Comparison of ENCODE assay signal across 31 cellular contexts in genomic region chr1:150753416-150753815, GRCh38. TPM values are rescaled to one million over a fixed set of nuclear protein-coding genes. Genes with fewer than 3 reads are reported as not detected.
"Had no signal": no experiment of that assay in that cellular context is flagged by ENCODE, and none has a peak within 500 bp of the region (broad histone marks: within the 10 kb centered on the region; RNA-seq: fewer than 3 reads in every experiment).

No MANE protein-coding gene starts in this region.

- DNase-seq: activated CD4-positive, alpha-beta T cell treated with anti-CD3 and anti-CD28 coated beads for 36 hours; activated CD4-positive, CD25-positive, alpha-beta regulatory T cell; activated CD8-positive, alpha-beta memory T cell treated with anti-CD3 and anti-CD28 coated beads, Interleukin-2, amount 10 ng/mL, durations not matched to agents 7 days and 5 days; activated CD8-positive, alpha-beta T cell treated with anti-CD3 and anti-CD28 coated beads, Interleukin-2, amount 10 ng/mL, durations not matched to agents 7 days and 5 days; activated effector memory CD4-positive, alpha-beta T cell treated with anti-CD3 and anti-CD28 coated beads, Interleukin-2, amount 50 U/mL, for 16 hours; activated naive CD4-positive, alpha-beta T cell treated with anti-CD3 and anti-CD28 coated beads for 36 hours; activated naive CD8-positive, alpha-beta T cell treated with anti-CD3 and anti-CD28 coated beads, Interleukin-2, amount 10 ng/mL, durations not matched to agents 7 days and 5 days; amniotic stem cell; brain microvascular endothelial cell; esophagus squamous epithelium; foreskin melanocyte; heart right ventricle; left ventricle myocardium superior; naive thymus-derived CD8-positive, alpha-beta T cell; stimulated activated CD4-positive, alpha-beta T cell treated with anti-CD3 and anti-CD28 coated beads, Interleukin-12 subunit alpha, Interleukin-12 subunit beta, amount 100 ng/mL, for 4 hours; stimulated activated CD4-positive, alpha-beta T cell treated with anti-CD3 and anti-CD28 coated beads, Interleukin-4, amount 100 ng/mL, for 24 hours; stomach; T-helper 1 cell; thyroid gland; upper lobe of right lung had no signal

- H3K9me3 ChIP-seq: esophagus squamous epithelium, heart right ventricle, stomach, thyroid gland, upper lobe of right lung had no signal

- H3K9me3 Mint-ChIP-seq: activated naive CD4-positive, alpha-beta T cell treated with anti-CD3 and anti-CD28 coated beads for 36 hours; activated naive CD8-positive, alpha-beta T cell treated with anti-CD3 and anti-CD28 coated beads, Interleukin-2, amount 10 ng/mL, durations not matched to agents 7 days and 5 days; dendritic cell treated with granulocyte-macrophage colony-stimulating factor and Interleukin-4, amounts not matched to agents 40 ng/mL and 50 ng/mL, for 4 days; naive thymus-derived CD8-positive, alpha-beta T cell; stimulated activated memory B cell treated with anti-CD40 and anti-IgM and Interleukin-4, amounts not matched to agents 10 μg/mL and 1 μg/mL and 100 μg/mL, for 72 hours; T-helper 2 cell treated with Interferon-gamma antibody and Interleukin-4, amounts not matched to agents 5 μg/mL and 100 μg/mL, for 36 hours had no signal

- H3K27ac Mint-ChIP-seq: activated CD4-positive, alpha-beta T cell treated with anti-CD3 and anti-CD28 coated beads for 36 hours; activated CD8-positive, alpha-beta memory T cell treated with anti-CD3 and anti-CD28 coated beads, Interleukin-2, amount 10 ng/mL, durations not matched to agents 7 days and 5 days; activated CD8-positive, alpha-beta T cell treated with anti-CD3 and anti-CD28 coated beads, Interleukin-2, amount 10 ng/mL, durations not matched to agents 7 days and 5 days; activated naive CD4-positive, alpha-beta T cell treated with anti-CD3 and anti-CD28 coated beads for 36 hours; activated naive CD8-positive, alpha-beta T cell treated with anti-CD3 and anti-CD28 coated beads, Interleukin-2, amount 10 ng/mL, durations not matched to agents 7 days and 5 days; dendritic cell treated with granulocyte-macrophage colony-stimulating factor and Interleukin-4, amounts not matched to agents 40 ng/mL and 50 ng/mL, for 4 days; progenitor cell of endocrine pancreas; stimulated activated memory B cell treated with anti-CD40 and anti-IgM and Interleukin-4, amounts not matched to agents 10 μg/mL and 1 μg/mL and 100 μg/mL, for 72 hours; T-helper 2 cell treated with Interferon-gamma antibody and Interleukin-4, amounts not matched to agents 5 μg/mL and 100 μg/mL, for 36 hours had no signal

- H3K4me1 ChIP-seq: heart right ventricle, stomach, thyroid gland, upper lobe of right lung had no signal

- H3K4me3 ChIP-seq: esophagus squamous epithelium, heart right ventricle, skin epidermis, stomach, thyroid gland, upper lobe of right lung had no signal

- H3K27me3 Mint-ChIP-seq: activated CD4-positive, alpha-beta T cell treated with anti-CD3 and anti-CD28 coated beads for 36 hours; activated CD8-positive, alpha-beta memory T cell treated with anti-CD3 and anti-CD28 coated beads, Interleukin-2, amount 10 ng/mL, durations not matched to agents 7 days and 5 days; activated naive CD8-positive, alpha-beta T cell treated with anti-CD3 and anti-CD28 coated beads, Interleukin-2, amount 10 ng/mL, durations not matched to agents 7 days and 5 days; dendritic cell treated with granulocyte-macrophage colony-stimulating factor and Interleukin-4, amounts not matched to agents 40 ng/mL and 50 ng/mL, for 4 days; naive thymus-derived CD8-positive, alpha-beta T cell; progenitor cell of endocrine pancreas; stimulated activated memory B cell treated with anti-CD40 and anti-IgM and Interleukin-4, amounts not matched to agents 10 μg/mL and 1 μg/mL and 100 μg/mL, for 72 hours had no signal

- H3K27ac ChIP-seq: brain microvascular endothelial cell, esophagus squamous epithelium, heart right ventricle, skin epidermis, stomach, thyroid gland, upper lobe of right lung had no signal

- H3K36me3 ChIP-seq: brain microvascular endothelial cell, thyroid gland had no signal

- H3K4me1 Mint-ChIP-seq: activated CD4-positive, alpha-beta T cell treated with anti-CD3 and anti-CD28 coated beads for 36 hours; stimulated activated memory B cell treated with anti-CD40 and anti-IgM and Interleukin-4, amounts not matched to agents 10 μg/mL and 1 μg/mL and 100 μg/mL, for 72 hours had no signal

- H3K4me3 Mint-ChIP-seq: activated CD4-positive, alpha-beta T cell treated with anti-CD3 and anti-CD28 coated beads for 36 hours; activated CD8-positive, alpha-beta memory T cell treated with anti-CD3 and anti-CD28 coated beads, Interleukin-2, amount 10 ng/mL, durations not matched to agents 7 days and 5 days; activated CD8-positive, alpha-beta T cell treated with anti-CD3 and anti-CD28 coated beads, Interleukin-2, amount 10 ng/mL, durations not matched to agents 7 days and 5 days; activated naive CD4-positive, alpha-beta T cell treated with anti-CD3 and anti-CD28 coated beads for 36 hours; activated naive CD8-positive, alpha-beta T cell treated with anti-CD3 and anti-CD28 coated beads, Interleukin-2, amount 10 ng/mL, durations not matched to agents 7 days and 5 days; dendritic cell treated with granulocyte-macrophage colony-stimulating factor and Interleukin-4, amounts not matched to agents 40 ng/mL and 50 ng/mL, for 4 days; naive thymus-derived CD8-positive, alpha-beta T cell; stimulated activated memory B cell treated with anti-CD40 and anti-IgM and Interleukin-4, amounts not matched to agents 10 μg/mL and 1 μg/mL and 100 μg/mL, for 72 hours; T-helper 2 cell treated with Interferon-gamma antibody and Interleukin-4, amounts not matched to agents 5 μg/mL and 100 μg/mL, for 36 hours had no signal

- ATAC-seq: activated CD4-positive, alpha-beta T cell treated with anti-CD3 and anti-CD28 coated beads for 36 hours; activated CD8-positive, alpha-beta memory T cell treated with anti-CD3 and anti-CD28 coated beads, Interleukin-2, amount 10 ng/mL, durations not matched to agents 7 days and 5 days; activated CD8-positive, alpha-beta T cell treated with anti-CD3 and anti-CD28 coated beads, Interleukin-2, amount 10 ng/mL, durations not matched to agents 7 days and 5 days; heart right ventricle; left ventricle myocardium superior; naive thymus-derived CD8-positive, alpha-beta T cell; sciatic nerve; stimulated activated memory B cell treated with anti-CD40 and anti-IgM and Interleukin-4, amounts not matched to agents 10 μg/mL and 1 μg/mL and 100 μg/mL, for 72 hours; upper lobe of right lung had no signal

- H3K27me3 ChIP-seq: brain microvascular endothelial cell, esophagus squamous epithelium, heart right ventricle, stomach, thyroid gland, upper lobe of right lung had no signal

RNA-seq across cellular contexts. Expression of gene HORMAD1, which starts 32.7 kb away (rescaled TPM):
- total RNA-seq: activated naive CD4-positive, alpha-beta T cell treated with anti-CD3 and anti-CD28 coated beads for 36 hours; astrocyte; cardiac septum; chondrocyte; osteocyte; progenitor cell of endocrine pancreas; renal cortical epithelial cell had no signal
